Comparison of ENCODE assay signal across 23 cellular contexts in genomic region chr4:119661231-119661630, GRCh38. TPM values are rescaled to one million over a fixed set of nuclear protein-coding genes. Genes with fewer than 3 reads are reported as not detected.
A peak's percentile ranks its signal among the peaks of the same experiment; 100 is the strongest.
DNase-seq lines count a peak whose midpoint lies in the region; ATAC-seq, FAIRE-seq and TF ChIP-seq lines count a peak whose summit lies in the region.
"Had no signal": no experiment of that assay in that cellular context is flagged by ENCODE, and none has a peak within 500 bp of the region (broad histone marks: within the 10 kb centered on the region; RNA-seq: fewer than 3 reads in every experiment).

No MANE protein-coding gene starts in this region.

- FAIRE-seq in D721Med (lab: Jason Lieb, UNC) (peak; percentile 63), H1 (lab: Jason Lieb, UNC) (no peak)
- FAIRE-seq: A204.1, GM12892, GM18507, HTR-8/SVneo had no signal

- H4K5ac ChIP-seq in H1 (ENCODE audit: insufficient read length, low read depth, low read length), result no peak overlapping the region

- no peak overlapping the region for H3K9ac ChIP-seq in H1 (replicated peaks in 1 of 4; ENCODE audit: extremely low read depth in 1 of 4, low read depth in 3 of 4, low read length in 3 of 4)
- H3K9ac ChIP-seq: KMS-11 had no signal

- no peaks in the 10 kb centered on the region for H3K9me3 ChIP-seq in H1 (ENCODE audit: insufficient read depth in 2 of 2, low read depth in 1 of 2, low read length in 1 of 2)
- H3K9me3 ChIP-seq in CD8-positive, alpha-beta T cell (ENCODE audit: low read length), result no peaks in the 10 kb centered on the region
- H3K9me3 ChIP-seq: BE2C, HAP-1 had no signal

- peaks cover 36% of the 10 kb centered on the region for H3K4me1 Mint-ChIP-seq in nephron
- no peaks in the 10 kb centered on the region for H3K4me1 Mint-ChIP-seq in CD8-positive, alpha-beta T cell (ENCODE audit: low read depth)
- H3K4me1 Mint-ChIP-seq: CD4-positive, CD25-positive, alpha-beta regulatory T cell had no signal

- H3K27me3 Mint-ChIP-seq in nephron (ENCODE audit: low read depth), result no peaks in the 10 kb centered on the region
- H3K27me3 Mint-ChIP-seq in CD8-positive, alpha-beta T cell (ENCODE audit: low read depth), result peaks cover 7% of the 10 kb centered on the region

- no peak overlapping the region for H3K14ac ChIP-seq in H1 (ENCODE audit: insufficient read length)

- H3K4me3 Mint-ChIP-seq in nephron, result no peak overlapping the region
- H3K4me3 Mint-ChIP-seq in CD8-positive, alpha-beta T cell, result no peak overlapping the region
- H3K4me3 Mint-ChIP-seq: CD4-positive, CD25-positive, alpha-beta regulatory T cell; HFFc6 had no signal

- ATAC-seq in CD8-positive, alpha-beta T cell, result no peak
- no peak for ATAC-seq in HG03175 (IDR thresholded peaks at IDR 0.05; ENCODE audit: unreplicated experiment)

- CTCF ChIA-PET in HEK293T (lab: Yijun Ruan, JAX) (no interaction called here), H1 (lab: Charles Lee; ENCODE audit: partially characterized antibody) (interaction anchor here (1.7 kb wide), 1 partner anchor 32 kb away, joined by 5 read pairs; the partner anchor contains the start of gene PDE5A)
- CTCF ChIA-PET in CD8-positive, alpha-beta T cell (lab: Charles Lee), result no interaction called here

- H3K4ac ChIP-seq in H1 (replicated peaks; ENCODE audit: insufficient read length, low read depth, low read length), result no peak overlapping the region

- H4K20me1 ChIP-seq in H1 (replicated peaks in 1 of 2; ENCODE audit: control insufficient read depth in 1 of 2, insufficient read depth in 2 of 2, low read length in 2 of 2), result no peaks in the 10 kb centered on the region

- H2BK20ac ChIP-seq in H1 (ENCODE audit: low read length), result no peak overlapping the region

- H3K18ac ChIP-seq in H1 (ENCODE audit: extremely low read depth, low read length), result no peak overlapping the region

- POLR2A ChIA-PET in HEK293T (lab: Yijun Ruan, JAX) (interaction anchor here (1.5 kb wide), 1 partner anchor 34 kb away, joined by 4 read pairs; no protein-coding TSS in a partner anchor), H1 (lab: Charles Lee; ENCODE audit: partially characterized antibody) (no interaction called here)
- POLR2A ChIA-PET in CD8-positive, alpha-beta T cell (lab: Charles Lee), result no interaction called here

- TF ChIP-seq CTCF in D721Med (IDR thresholded peaks at IDR 0.05; ENCODE audit: insufficient read depth, missing control alignments), result no peak
- no peak for TF ChIP-seq CTCF in H1 (IDR thresholded peaks at IDR 0.05; ENCODE audit: control extremely low read depth in 1 of 3, insufficient read depth in 1 of 3, low read depth in 1 of 3, low read length in 3 of 3)
- TF ChIP-seq CTCF in nephron (IDR thresholded peaks at IDR 0.05; ENCODE audit: unreplicated experiment in 3 of 3), result no peak
- TF ChIP-seq CTCF in CD8-positive, alpha-beta T cell (IDR thresholded peaks at IDR 0.05), result no peak

- no peaks in the 10 kb centered on the region for H3K36me3 ChIP-seq in H1 (ENCODE audit: control insufficient read depth in 2 of 4, insufficient read depth in 4 of 4, low read length in 3 of 4)
- no peaks in the 10 kb centered on the region for H3K36me3 ChIP-seq in CD8-positive, alpha-beta T cell (ENCODE audit: insufficient read depth, low read length)
- H3K36me3 ChIP-seq: BE2C, HAP-1 had no signal

- no peak for TF ChIP-seq POLR2A in H1 (IDR thresholded peaks at IDR 0.05; ENCODE audit: control extremely low read depth in 1 of 2, low read depth in 2 of 2, low read length in 2 of 2)

- H2BK5ac ChIP-seq in H1 (ENCODE audit: low read depth, low read length), result no peak overlapping the region

- H2BK120ac ChIP-seq in H1 (replicated peaks; ENCODE audit: low read depth, low read length), result no peak overlapping the region

- H3K23me2 ChIP-seq in H1 (ENCODE audit: low read depth, low read length), result no peaks in the 10 kb centered on the region

- TF ChIP-seq EP300 in H1 (IDR thresholded peaks at IDR 0.05; ENCODE audit: borderline replicate concordance in 1 of 2, low read depth in 2 of 2, low read length in 2 of 2), result no peak

- no peak overlapping the region for H4K8ac ChIP-seq in H1 (ENCODE audit: extremely low read depth, insufficient read depth, low read length)

- no peak overlapping the region for H3K4me2 ChIP-seq in H1 (ENCODE audit: insufficient read depth in 1 of 2, low read depth in 2 of 2, low read length in 2 of 2)
- H3K4me2 ChIP-seq: KMS-11 had no signal

- peak overlapping the region; percentile 72 to 92 (median 87) for H3K27ac Mint-ChIP-seq in nephron
- H3K27ac Mint-ChIP-seq in CD8-positive, alpha-beta T cell, result no peak overlapping the region
- H3K27ac Mint-ChIP-seq: CD4-positive, CD25-positive, alpha-beta regulatory T cell; HFFc6 had no signal

- H2BK12ac ChIP-seq in H1 (ENCODE audit: low read depth, low read length), result no peak overlapping the region

- no peak for TF ChIP-seq RAD21 in H1 (IDR thresholded peaks at IDR 0.05 in 1 of 2, conservative IDR thresholded peaks at IDR 0.05 in 1 of 2; ENCODE audit: low read depth in 2 of 2, low read length in 2 of 2)

- H4K91ac ChIP-seq in H1 (replicated peaks; ENCODE audit: insufficient read length, low read length), result no peak overlapping the region

- intact Hi-C loops in CD8-positive, alpha-beta T cell (cut with DNase I, micrococcal nuclease), result no loop called here

- H3K23ac ChIP-seq in H1 (ENCODE audit: insufficient read length), result no peak overlapping the region

- no peak overlapping the region for H3K27ac ChIP-seq in H1 (ENCODE audit: low read depth, low read length)
- no peak overlapping the region for H3K27ac ChIP-seq in CD8-positive, alpha-beta T cell (ENCODE audit: low read depth, low read length)
- H3K27ac ChIP-seq: KMS-11 had no signal

- H3K36me3 Mint-ChIP-seq in nephron (ENCODE audit: low read depth), result no peaks in the 10 kb centered on the region
- H3K36me3 Mint-ChIP-seq in CD8-positive, alpha-beta T cell, result no peaks in the 10 kb centered on the region
- H3K36me3 Mint-ChIP-seq: CD4-positive, CD25-positive, alpha-beta regulatory T cell had no signal

- no peak overlapping the region for H2BK15ac ChIP-seq in H1 (ENCODE audit: low read length)

- no peak overlapping the region for H2AFZ ChIP-seq in H1 (ENCODE audit: low read length)

- H3K79me1 ChIP-seq in H1 (ENCODE audit: low read depth, low read length), result no peaks in the 10 kb centered on the region

- H3K4me3 ChIP-seq in H1 (ENCODE audit: extremely low read depth in 1 of 4, insufficient read depth in 2 of 4, low read depth in 3 of 4, low read length in 4 of 4), result no peak overlapping the region
- no peak overlapping the region for H3K4me3 ChIP-seq in CD8-positive, alpha-beta T cell (ENCODE audit: low read depth, low read length)
- H3K4me3 ChIP-seq: HAP-1 had no signal

- no peaks in the 10 kb centered on the region for H3K4me1 ChIP-seq in H1 (replicated peaks in 1 of 4; ENCODE audit: control insufficient read depth in 3 of 4, insufficient read depth in 4 of 4, low read length in 3 of 4)
- H3K4me1 ChIP-seq in CD8-positive, alpha-beta T cell (ENCODE audit: insufficient read depth, low read length), result no peaks in the 10 kb centered on the region
- H3K4me1 ChIP-seq: BE2C had no signal

- no peaks in the 10 kb centered on the region for H3K27me3 ChIP-seq in H1 (replicated peaks in 1 of 4; ENCODE audit: control insufficient read depth in 3 of 4, extremely low read depth in 1 of 4, insufficient read depth in 3 of 4, low read length in 3 of 4)
- H3K27me3 ChIP-seq in CD8-positive, alpha-beta T cell (ENCODE audit: insufficient read depth, low read length), result no peaks in the 10 kb centered on the region
- H3K27me3 ChIP-seq: BE2C had no signal

- no peaks in the 10 kb centered on the region for H3K9me3 Mint-ChIP-seq in nephron
- no peaks in the 10 kb centered on the region for H3K9me3 Mint-ChIP-seq in CD8-positive, alpha-beta T cell
- H3K9me3 Mint-ChIP-seq: HFFc6 had no signal

- DNase-seq in D721Med (ENCODE audit: insufficient read length, low spot score) (no peak), HEK293T (ENCODE audit: extremely low spot score) (no peak), H1 (ENCODE audit: low read depth in 1 of 2, low spot score in 2 of 2) (no peak), T-helper 2 cell (no peak)
- no peak for DNase-seq in CD8-positive, alpha-beta T cell
- DNase-seq: ACHN; BE2C; C1 segment of cervical spinal cord; Caco-2; CD4-positive, CD25-positive, alpha-beta regulatory T cell; DMS153; DMS79; GDM1; GOT3; HFFc6 had no signal

- no peak overlapping the region for H2AK5ac ChIP-seq in H1 (ENCODE audit: low read depth, low read length)

- 86% methylated on average over 1 of the region's 1 CpG; no CpG with 5 or more reads in 1 of the 2 experiments for WGBS in H1 (ENCODE audit: extremely low coverage in 1 of 2, insufficient coverage in 1 of 2, insufficient read length in 1 of 2, insufficient replicate concordance in 2 of 2, low coverage in 1 of 2, low lambda C conversion rate in 2 of 2, missing lambda C conversion rate in 1 of 2), 2 experiments

- H3K79me2 ChIP-seq in H1 (ENCODE audit: control insufficient read depth in 1 of 2, insufficient read depth in 2 of 2, low read length in 2 of 2), result no peaks in the 10 kb centered on the region

- H3K56ac ChIP-seq in H1 (replicated peaks; ENCODE audit: insufficient read length, low read depth, low read length), result no peak overlapping the region

TF ChIP-seq in HEK293T, 16 proteins besides CTCF, POLR2A, EP300 and RAD21 (continues in another document):
- TF ChIP-seq SUZ12 (IDR thresholded peaks at IDR 0.05), result no peak

TF ChIP-seq in H1, 55 proteins besides CTCF, POLR2A, EP300 and RAD21:
- TF ChIP-seq CEBPB (IDR thresholded peaks at IDR 0.05; ENCODE audit: low read depth, low read length) (0 out of 2 replicates have a peak, but pooled peaks have one; percentile 35), HDAC6 (IDR thresholded peaks at IDR 0.05; ENCODE audit: low read depth, low read length) (no peak)

RNA-seq across cellular contexts. Expression of gene PDE5A, which starts 32.6 kb away (rescaled TPM):
- total RNA-seq in H1 (2021; fragmentation: NEBNext Ultra II Directional; extraction: Animal tissue kit (Norgen Biotek cat#: 25700)), result 29.5 and 32.4 TPM in 2 replicates
- 3.4 and 5.6 TPM in 2 replicates for polyA plus RNA-seq in H1 (2011; rRNA removed)
- 8.1 TPM for polyA plus RNA-seq in H1 (2011; cell fraction: cytosol; rRNA removed)
- polyA plus RNA-seq in H1 (2011; cell fraction: nucleus; rRNA removed), result 10.9 TPM
- polyA plus RNA-seq in H1 (2012, experiment 1 of 2), result 6.9 to 13.7 TPM (median 12.9 TPM) in 4 replicates
- 0.59 TPM for polyA plus RNA-seq in H1 (2012, experiment 2 of 2)
- 11.6 TPM for polyA plus RNA-seq in H1 (2013, experiment 1 of 2)
- 12.1 TPM for polyA plus RNA-seq in H1 (2013, experiment 2 of 2)
- 55.2 and 66.1 TPM in 2 replicates for polyA minus RNA-seq in H1 (2011; rRNA and poly(A)+ RNA removed)
- polyA minus RNA-seq in H1 (2011; cell fraction: cytosol; rRNA and poly(A)+ RNA removed), result 26.3 TPM
- 114 TPM for polyA minus RNA-seq in H1 (2011; cell fraction: nucleus; rRNA and poly(A)+ RNA removed)
- under 1 TPM; 0.11 to 0.25 TPM for total RNA-seq in CD8-positive, alpha-beta T cell

Comparison
In these comparisons a context has a peak if more than half of its experiments do, and no peak if none do; other contexts are left out.
1. RNA of gene PDE5A, which starts 32.6 kb away (total RNA-seq): 29.5 to 32.4 TPM in H1; 0.11 to 0.25 TPM in CD8-positive, alpha-beta T cell; every median in the first group is over 10 times any median in the second.